In genomic region chr7:81070956-81071355, GRCh38 we compare ENCODE assay signal across 8 cellular contexts.
"Had no signal": no experiment of that assay in that cellular context is flagged by ENCODE, and none has a peak within 500 bp of the region (broad histone marks: within the 10 kb centered on the region; RNA-seq: fewer than 3 reads in every experiment).

No MANE protein-coding gene starts in this region.

- H3K27ac ChIP-seq: GM23248 had no signal

- H3K4me3 ChIP-seq: GM23248, K562 had no signal

- H3K9ac ChIP-seq: GM23248 had no signal

- FAIRE-seq: H54, HTR-8/SVneo, K562 had no signal

- H2AFZ ChIP-seq: GM23248 had no signal

- ATAC-seq: K562 had no signal

- DNase-seq: GM23248, GOT3, H9, HCEC 1CT, IMR-90 had no signal
